Comparison of ENCODE assay signal across 1 cellular context in genomic region chr16:2091722-2092620, GRCh38.
TF ChIP-seq lines count a peak whose summit lies in the region.

No MANE protein-coding gene starts in this region.

TF ChIP-seq in endothelial cell of umbilical vein, 7 proteins besides CTCF, POLR2A, EP300 and RAD21:
- TF ChIP-seq POLR2AphosphoS5 (IDR thresholded peaks at IDR 0.05; ENCODE audit: insufficient read depth, low read depth, low read length) (no peak), GATA2 (IDR thresholded peaks at IDR 0.05; ENCODE audit: insufficient read depth, insufficient read length, low read depth, low read length) (no peak), FOS (IDR thresholded peaks at IDR 0.05; ENCODE audit: borderline replicate concordance, insufficient read depth, low read length) (no peak), JUN (IDR thresholded peaks at IDR 0.05; ENCODE audit: borderline replicate concordance, insufficient read depth, insufficient read length, low read depth) (no peak), EZH2 (IDR thresholded peaks at IDR 0.05; ENCODE audit: borderline replicate concordance, low read depth, low read length, severe bottlenecking) (no peak), MYC (IDR thresholded peaks at IDR 0.05; ENCODE audit: low read depth, low read length) (no peak)
- TF ChIP-seq, protein P1, sequence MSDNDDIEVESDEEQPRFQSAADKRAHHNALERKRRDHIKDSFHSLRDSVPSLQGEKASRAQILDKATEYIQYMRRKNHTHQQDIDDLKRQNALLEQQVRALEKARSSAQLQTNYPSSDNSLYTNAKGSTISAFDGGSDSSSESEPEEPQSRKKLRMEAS (IDR thresholded peaks at IDR 0.05; ENCODE audit: insufficient read depth, insufficient read length) = no peak
